In the genomic region with DNA sequence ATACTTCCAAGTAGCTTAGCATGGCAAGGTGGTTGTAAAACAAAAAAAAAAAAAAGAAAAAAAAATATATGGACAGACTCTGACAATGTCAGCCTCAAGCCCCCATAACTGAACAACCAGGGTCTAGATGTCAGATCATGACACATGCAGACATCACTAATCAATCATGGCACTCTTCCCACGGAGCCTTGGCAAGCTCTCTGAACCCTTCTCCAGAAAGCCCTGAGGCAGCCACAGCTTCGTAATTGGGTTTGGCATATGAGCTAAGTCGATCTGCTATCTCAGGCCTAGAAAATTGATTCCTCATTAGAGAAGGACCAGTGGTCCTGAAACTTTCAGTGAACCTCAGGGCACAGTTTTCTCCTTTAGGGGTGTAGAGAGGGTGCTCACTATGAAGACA, we compare ENCODE assay signal across 20 cellular contexts.
"Had no signal": no experiment of that assay in that cellular context is flagged by ENCODE, and none has a peak within 500 bp of the region (broad histone marks: within the 10 kb centered on the region; RNA-seq: fewer than 3 reads in every experiment).

No MANE protein-coding gene starts in this region.

- H3K4me1 Mint-ChIP-seq: activated CD4-positive, alpha-beta T cell treated with anti-CD3 and anti-CD28 coated beads, Interleukin-2, amount 10 ng/mL, durations not matched to agents 24 days and 14 days had no signal

- H3K27me3 ChIP-seq: brain microvascular endothelial cell, gastrocnemius medialis, heart right ventricle, right lobe of liver, upper lobe of right lung had no signal

- H3K4me3 ChIP-seq: gastrocnemius medialis, heart right ventricle, mucosa of descending colon, right lobe of liver, smooth muscle cell, thoracic aorta, upper lobe of right lung had no signal

- FAIRE-seq: TTC549 had no signal

- H3K9me3 ChIP-seq: gastrocnemius medialis, heart right ventricle, mucosa of descending colon, right lobe of liver, thoracic aorta, upper lobe of right lung had no signal

- H3K27ac Mint-ChIP-seq: activated CD4-positive, alpha-beta T cell treated with anti-CD3 and anti-CD28 coated beads, Interleukin-2, amount 10 ng/mL, durations not matched to agents 24 days and 14 days; activated naive CD8-positive, alpha-beta T cell treated with anti-CD3 and anti-CD28 coated beads, Interleukin-2, amount 10 ng/mL, durations not matched to agents 7 days and 5 days; naive thymus-derived CD8-positive, alpha-beta T cell; stimulated activated naive CD8-positive, alpha-beta T cell treated with anti-CD3 and anti-CD28 coated beads, Interleukin-15, Interleukin-2, amounts not matched to agents 100 ng/mL and 50 ng/mL, for 24 hours had no signal

- H3K27ac ChIP-seq: brain microvascular endothelial cell, gastrocnemius medialis, right lobe of liver, thoracic aorta, upper lobe of right lung had no signal

- H3K4me2 ChIP-seq: smooth muscle cell had no signal

- H3K9me3 Mint-ChIP-seq: activated CD4-positive, alpha-beta T cell treated with anti-CD3 and anti-CD28 coated beads, Interleukin-2, amount 10 ng/mL, durations not matched to agents 24 days and 14 days; activated naive CD8-positive, alpha-beta T cell treated with anti-CD3 and anti-CD28 coated beads, Interleukin-2, amount 10 ng/mL, durations not matched to agents 7 days and 5 days; naive thymus-derived CD8-positive, alpha-beta T cell; stimulated activated naive CD8-positive, alpha-beta T cell treated with anti-CD3 and anti-CD28 coated beads, Interleukin-15, Interleukin-2, amounts not matched to agents 100 ng/mL and 50 ng/mL, for 24 hours had no signal

- H3K4me3 Mint-ChIP-seq: activated CD4-positive, alpha-beta T cell treated with anti-CD3 and anti-CD28 coated beads, Interleukin-2, amount 10 ng/mL, durations not matched to agents 24 days and 14 days; activated naive CD8-positive, alpha-beta T cell treated with anti-CD3 and anti-CD28 coated beads, Interleukin-2, amount 10 ng/mL, durations not matched to agents 7 days and 5 days; naive thymus-derived CD8-positive, alpha-beta T cell; stimulated activated naive CD8-positive, alpha-beta T cell treated with anti-CD3 and anti-CD28 coated beads, Interleukin-15, Interleukin-2, amounts not matched to agents 100 ng/mL and 50 ng/mL, for 24 hours had no signal

- H3K27me3 Mint-ChIP-seq: activated CD4-positive, alpha-beta T cell treated with anti-CD3 and anti-CD28 coated beads, Interleukin-2, amount 10 ng/mL, durations not matched to agents 24 days and 14 days; activated naive CD8-positive, alpha-beta T cell treated with anti-CD3 and anti-CD28 coated beads, Interleukin-2, amount 10 ng/mL, durations not matched to agents 7 days and 5 days; naive thymus-derived CD8-positive, alpha-beta T cell; stimulated activated naive CD8-positive, alpha-beta T cell treated with anti-CD3 and anti-CD28 coated beads, Interleukin-15, Interleukin-2, amounts not matched to agents 100 ng/mL and 50 ng/mL, for 24 hours had no signal

- DNase-seq: activated CD4-positive, alpha-beta T cell treated with anti-CD3 and anti-CD28 coated beads, Interleukin-2, amount 10 ng/mL, durations not matched to agents 24 days and 14 days; activated CD4-positive, CD25-positive, alpha-beta regulatory T cell; activated CD8-positive, alpha-beta memory T cell treated with anti-CD3 and anti-CD28 coated beads, Interleukin-2, amount 50 U/mL, for 48 hours; activated naive CD8-positive, alpha-beta T cell treated with anti-CD3 and anti-CD28 coated beads, Interleukin-2, amount 10 ng/mL, durations not matched to agents 7 days and 5 days; brain microvascular endothelial cell; cerebellar nuclear complex; effector CD8-positive, alpha-beta T cell; gastrocnemius medialis; heart right ventricle; left colon; mucosa of descending colon; naive thymus-derived CD8-positive, alpha-beta T cell; right lobe of liver; stimulated activated CD4-positive, alpha-beta T cell treated with anti-CD3 and anti-CD28 coated beads, Interleukin-4, amount 100 ng/mL, for 4 hours; stimulated activated CD8-positive, alpha-beta memory T cell treated with anti-CD3 and anti-CD28 coated beads, Interleukin-4, amount 100 ng/mL, for 48 hours; upper lobe of right lung had no signal

- ATAC-seq: gastrocnemius medialis; heart right ventricle; left colon; mucosa of descending colon; naive thymus-derived CD8-positive, alpha-beta T cell; right lobe of liver; upper lobe of right lung had no signal
